Comparison of ENCODE assay signal across 8 cellular contexts in the genomic region with DNA sequence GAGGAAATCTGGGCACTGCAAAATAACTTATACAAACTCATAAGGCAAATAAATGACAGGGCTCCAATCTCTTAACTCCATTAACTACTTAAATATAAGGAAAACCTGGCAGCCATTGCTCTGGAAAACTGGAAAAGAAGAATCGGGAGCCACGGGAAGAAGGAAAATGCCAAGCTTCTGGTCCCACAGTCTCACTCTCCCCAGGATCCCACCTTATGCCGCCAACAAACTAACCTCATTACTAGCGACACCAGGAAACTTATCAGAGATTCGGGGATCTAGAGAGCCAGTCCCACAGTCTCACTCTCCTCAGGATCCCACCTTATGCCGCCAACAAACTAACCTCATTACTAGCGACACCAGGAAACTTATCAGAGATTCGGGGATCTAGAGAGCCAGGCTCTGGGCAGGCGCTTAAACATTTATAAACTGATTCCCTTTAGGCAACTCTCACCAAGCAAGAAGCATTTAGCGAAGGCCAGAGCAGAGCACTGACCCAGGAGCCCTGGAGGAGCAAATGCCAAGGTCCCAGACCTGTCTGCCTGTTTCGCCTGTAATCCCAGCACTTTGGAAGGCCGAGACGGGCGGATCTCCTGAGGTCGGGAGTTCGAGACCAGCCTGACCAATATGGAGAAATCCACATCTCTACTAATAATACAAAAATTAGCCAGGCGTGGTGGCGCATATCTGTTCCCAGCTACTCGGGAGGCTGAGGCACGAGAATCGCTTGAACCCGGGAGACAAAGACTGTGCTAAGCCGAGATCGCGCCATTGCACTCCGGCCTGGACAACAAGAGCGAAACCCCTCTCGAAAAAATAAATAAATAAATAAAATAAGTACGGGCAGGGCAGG. TPM values are rescaled to one million over a fixed set of nuclear protein-coding genes. Genes with fewer than 3 reads are reported as not detected.
DNase-seq lines count a peak whose midpoint lies in the region; ATAC-seq and TF ChIP-seq lines count a peak whose summit lies in the region.

No MANE protein-coding gene starts in this region.

- TF ChIP-seq EP300 in neural cell (conservative IDR thresholded peaks at IDR 0.05; ENCODE audit: poor library complexity, severe bottlenecking): no peak

- no peak for TF ChIP-seq POLR2A in NB4 (IDR thresholded peaks at IDR 0.05; ENCODE audit: extremely low read depth, insufficient read length)

- H3K4me3 ChIP-seq in NB4 (ENCODE audit: low read depth, low read length) (peak overlapping the region; percentile 95), dorsolateral prefrontal cortex (peak overlapping the region; percentile 59 to 100 (median 95)), neural cell (ENCODE audit: low read length) (peak overlapping the region; percentile 85)

- H3K9me3 ChIP-seq in ES-I3 (ENCODE audit: control insufficient read depth, insufficient read depth, low read length) (no peaks in the 10 kb centered on the region), neural cell (ENCODE audit: low read length) (no peaks in the 10 kb centered on the region)

- no peak for TF ChIP-seq RAD21 in neural cell (conservative IDR thresholded peaks at IDR 0.05)

- ATAC-seq in GM19455 (IDR thresholded peaks at IDR 0.05; ENCODE audit: unreplicated experiment) (no peak), HG03280 (IDR thresholded peaks at IDR 0.05; ENCODE audit: unreplicated experiment) (no peak), GM21423 (IDR thresholded peaks at IDR 0.05; ENCODE audit: unreplicated experiment) (no peak)

- DNase-seq in NB4 (ENCODE audit: low read depth) (peak; percentile 11), dorsolateral prefrontal cortex (no peak), hippocampal formation (lab: John Stamatoyannopoulos, UW) (no peak)

- H3K27ac ChIP-seq in dorsolateral prefrontal cortex: peak overlapping the region in 58 of 59 donors; percentile 66 to 97 (median 88)
- peak overlapping the region; percentile 89 for H3K27ac ChIP-seq in neural cell (ENCODE audit: low read length)

- peak overlapping the region; percentile 93 for H2AFZ ChIP-seq in neural cell (ENCODE audit: low read depth, low read length)

- H3K9ac ChIP-seq in ES-I3 (ENCODE audit: low read depth, low read length) (peak overlapping the region; percentile 88), neural cell (ENCODE audit: low read length) (peak overlapping the region; percentile 90)

- H3K4me1 ChIP-seq in ES-I3 (ENCODE audit: insufficient read depth, low read length): peaks cover 11% of the 10 kb centered on the region; the same call in 1 of the 2 replicates

- H3K9me2 ChIP-seq in neural cell (ENCODE audit: insufficient read depth, low read length): no peaks in the 10 kb centered on the region

- H3K79me2 ChIP-seq in neural cell (replicated peaks; ENCODE audit: insufficient read depth, low read length): peaks cover 47% of the 10 kb centered on the region

- peaks cover 8% of the 10 kb centered on the region; the same call in 1 of the 2 replicates for H3K36me3 ChIP-seq in ES-I3 (ENCODE audit: insufficient read depth, low read length)
- no peaks in the 10 kb centered on the region for H3K36me3 ChIP-seq in neural cell (ENCODE audit: insufficient read depth, low read length)

- no peaks in the 10 kb centered on the region for H3K27me3 ChIP-seq in dorsolateral prefrontal cortex
- H3K27me3 ChIP-seq in neural cell (ENCODE audit: insufficient read depth, low read depth, low read length): peaks cover 7% of the 10 kb centered on the region

- H4K20me1 ChIP-seq in neural cell (ENCODE audit: insufficient read depth): no peaks in the 10 kb centered on the region

- intact Hi-C loops in dorsolateral prefrontal cortex (cut with DNase I): loop anchor here (2.0 to 5.0 kb wide), 3 partner anchors 68 to 80 kb away; partner anchors contain the start of gene TFAP2E (in 2 of the 2)

- H3F3A ChIP-seq in neural cell (ENCODE audit: insufficient read depth, low read length, poor library complexity, severe bottlenecking): no peaks in the 10 kb centered on the region

- TF ChIP-seq CTCF in NB4 (IDR thresholded peaks at IDR 0.05; ENCODE audit: low read depth, low read length): no peak
- no peak for TF ChIP-seq CTCF in dorsolateral prefrontal cortex (IDR thresholded peaks at IDR 0.05 in 54 of 56, conservative IDR thresholded peaks at IDR 0.05 in 2 of 56; ENCODE audit: low read depth in 1 of 56, partially characterized antibody in 56 of 56)
- TF ChIP-seq CTCF in neural cell (IDR thresholded peaks at IDR 0.05; ENCODE audit: poor library complexity, severe bottlenecking): no peak

- peak overlapping the region; percentile 61 for H3K4me2 ChIP-seq in neural cell (ENCODE audit: low read length)

TF ChIP-seq in neural cell, 6 proteins besides CTCF, POLR2A, EP300 and RAD21:
- TF ChIP-seq MXI1 (conservative IDR thresholded peaks at IDR 0.05; ENCODE audit: poor library complexity, severe bottlenecking) (no peak), POLR2AphosphoS5 (IDR thresholded peaks at IDR 0.05) (no peak), TAF1 (IDR thresholded peaks at IDR 0.05; ENCODE audit: low read depth) (no peak), SMC3 (conservative IDR thresholded peaks at IDR 0.05; ENCODE audit: poor library complexity) (no peak), EZH2 (IDR thresholded peaks at IDR 0.05; ENCODE audit: borderline replicate concordance, insufficient read depth, low read length, poor library complexity, severe bottlenecking) (no peak)
- TF ChIP-seq, protein P1, sequence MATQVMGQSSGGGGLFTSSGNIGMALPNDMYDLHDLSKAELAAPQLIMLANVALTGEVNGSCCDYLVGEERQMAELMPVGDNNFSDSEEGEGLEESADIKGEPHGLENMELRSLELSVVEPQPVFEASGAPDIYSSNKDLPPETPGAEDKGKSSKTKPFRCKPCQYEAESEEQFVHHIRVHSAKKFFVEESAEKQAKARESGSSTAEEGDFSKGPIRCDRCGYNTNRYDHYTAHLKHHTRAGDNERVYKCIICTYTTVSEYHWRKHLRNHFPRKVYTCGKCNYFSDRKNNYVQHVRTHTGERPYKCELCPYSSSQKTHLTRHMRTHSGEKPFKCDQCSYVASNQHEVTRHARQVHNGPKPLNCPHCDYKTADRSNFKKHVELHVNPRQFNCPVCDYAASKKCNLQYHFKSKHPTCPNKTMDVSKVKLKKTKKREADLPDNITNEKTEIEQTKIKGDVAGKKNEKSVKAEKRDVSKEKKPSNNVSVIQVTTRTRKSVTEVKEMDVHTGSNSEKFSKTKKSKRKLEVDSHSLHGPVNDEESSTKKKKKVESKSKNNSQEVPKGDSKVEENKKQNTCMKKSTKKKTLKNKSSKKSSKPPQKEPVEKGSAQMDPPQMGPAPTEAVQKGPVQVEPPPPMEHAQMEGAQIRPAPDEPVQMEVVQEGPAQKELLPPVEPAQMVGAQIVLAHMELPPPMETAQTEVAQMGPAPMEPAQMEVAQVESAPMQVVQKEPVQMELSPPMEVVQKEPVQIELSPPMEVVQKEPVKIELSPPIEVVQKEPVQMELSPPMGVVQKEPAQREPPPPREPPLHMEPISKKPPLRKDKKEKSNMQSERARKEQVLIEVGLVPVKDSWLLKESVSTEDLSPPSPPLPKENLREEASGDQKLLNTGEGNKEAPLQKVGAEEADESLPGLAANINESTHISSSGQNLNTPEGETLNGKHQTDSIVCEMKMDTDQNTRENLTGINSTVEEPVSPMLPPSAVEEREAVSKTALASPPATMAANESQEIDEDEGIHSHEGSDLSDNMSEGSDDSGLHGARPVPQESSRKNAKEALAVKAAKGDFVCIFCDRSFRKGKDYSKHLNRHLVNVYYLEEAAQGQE (IDR thresholded peaks at IDR 0.05; ENCODE audit: borderline replicate concordance): no peak

RNA-seq across cellular contexts. Expression of gene PSMB2, which starts 0.7 kb away (rescaled TPM):
- 10 to 100 TPM; 24.1 to 67.0 (median 51.1) TPM for total RNA-seq in dorsolateral prefrontal cortex
- polyA plus RNA-seq in neural cell: 48.2 and 52.1 TPM in 2 replicates
- 36.8 and 44.3 TPM in 2 replicates for polyA minus RNA-seq in neural cell
